28 cellular contexts compared by ENCODE assay signal in the genomic region with DNA sequence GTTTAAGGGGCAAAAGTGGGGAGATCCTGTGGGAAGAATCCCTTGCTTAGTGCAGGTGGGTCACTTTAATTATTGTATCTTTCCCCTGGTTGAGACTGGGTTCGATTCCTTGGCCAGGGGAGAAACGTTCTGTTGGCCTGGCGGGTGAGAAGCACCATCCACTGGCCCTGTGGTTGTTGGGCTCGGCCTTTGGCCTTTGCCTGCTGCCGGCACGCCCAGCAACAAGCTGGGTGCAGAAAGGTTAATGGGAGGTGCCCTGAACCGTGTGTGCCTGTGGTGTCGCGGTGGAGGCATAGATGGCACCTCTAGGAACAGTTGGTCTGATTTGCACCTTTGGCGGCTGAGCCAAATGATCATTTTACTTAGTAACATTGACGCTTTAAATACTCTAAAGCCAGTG.
A peak's percentile ranks its signal among the peaks of the same experiment; 100 is the strongest.
DNase-seq lines count a peak whose midpoint lies in the region; FAIRE-seq and TF ChIP-seq lines count a peak whose summit lies in the region.
"Had no signal": no experiment of that assay in that cellular context is flagged by ENCODE, and none has a peak within 500 bp of the region (broad histone marks: within the 10 kb centered on the region; RNA-seq: fewer than 3 reads in every experiment).

No MANE protein-coding gene starts in this region.

- H3K27ac Mint-ChIP-seq in chondrocyte (ENCODE audit: unreplicated experiment): no peak overlapping the region
- H3K27ac Mint-ChIP-seq: B cell; CD14-positive monocyte; CD4-positive, alpha-beta memory T cell; CD4-positive, alpha-beta T cell; CD4-positive, CD25-positive, alpha-beta regulatory T cell; CD8-positive, alpha-beta memory T cell; CD8-positive, alpha-beta T cell had no signal

- FAIRE-seq in urothelium cell line (lab: Jason Lieb, UNC): no peak
- FAIRE-seq: A549, D721Med had no signal

- no peak for TF ChIP-seq CTCF in chondrocyte (IDR thresholded peaks at IDR 0.05)

- peak; percentile 12 for DNase-seq in HuH-7 (ENCODE audit: low spot score)
- peak; percentile 57 for DNase-seq in chondrocyte (ENCODE audit: low spot score)
- DNase-seq in urothelium cell line (ENCODE audit: low spot score): no peak
- DNase-seq in T-helper 2 cell: no peak
- DNase-seq: 8988T; ACHN; AML-193; BE2C; C1 segment of cervical spinal cord; Caco-2; Calu3; CD4-positive, alpha-beta memory T cell; CD4-positive, alpha-beta T cell; CD4-positive, CD25-positive, alpha-beta regulatory T cell; CD8-positive, alpha-beta memory T cell; CD8-positive, alpha-beta T cell; COR-L47; DMS 273 treated with DMSO at 0.1 percent for 48 hours; DMS153; DMS53; DMS79; DMS79 treated with DMSO at 0.1 percent for 48 hours; DND-41; EL had no signal

- no peaks in the 10 kb centered on the region for H3K4me1 Mint-ChIP-seq in chondrocyte (ENCODE audit: low read depth)
- H3K4me1 Mint-ChIP-seq: B cell; CD14-positive monocyte; CD4-positive, alpha-beta memory T cell; CD4-positive, CD25-positive, alpha-beta regulatory T cell; CD8-positive, alpha-beta memory T cell had no signal

- H3K4me3 Mint-ChIP-seq in chondrocyte (ENCODE audit: unreplicated experiment): no peak overlapping the region
- H3K4me3 Mint-ChIP-seq: B cell; CD14-positive monocyte; CD4-positive, alpha-beta memory T cell; CD4-positive, alpha-beta T cell; CD4-positive, CD25-positive, alpha-beta regulatory T cell; CD8-positive, alpha-beta memory T cell; CD8-positive, alpha-beta T cell had no signal

- no peaks in the 10 kb centered on the region for H3K36me3 Mint-ChIP-seq in chondrocyte (ENCODE audit: low read depth)
- H3K36me3 Mint-ChIP-seq: CD14-positive monocyte; CD4-positive, alpha-beta memory T cell; CD4-positive, CD25-positive, alpha-beta regulatory T cell; CD8-positive, alpha-beta memory T cell; CD8-positive, alpha-beta T cell had no signal

- H3K27me3 Mint-ChIP-seq in chondrocyte (ENCODE audit: low read depth): no peaks in the 10 kb centered on the region
- H3K27me3 Mint-ChIP-seq: B cell; CD4-positive, alpha-beta memory T cell; CD4-positive, alpha-beta T cell; CD4-positive, CD25-positive, alpha-beta regulatory T cell; CD8-positive, alpha-beta memory T cell had no signal

- H3K9me3 Mint-ChIP-seq in chondrocyte (ENCODE audit: low read depth): peaks cover 12% of the 10 kb centered on the region

Comparison
In these comparisons a context has a peak if more than half of its experiments do, and no peak if none do; other contexts are left out.
1. DNase-seq: peak in HuH-7 (single experiment) and chondrocyte (single experiment); none in urothelium cell line (single experiment) and T-helper 2 cell (0 of 5).